ENCODE assay signal across 1 cellular context in genomic region chr2:64943387-64944150, GRCh38.
TF ChIP-seq lines count a peak whose summit lies in the region.

No MANE protein-coding gene starts in this region.

TF ChIP-seq in HepG2, 621 proteins besides CTCF, POLR2A, EP300 and RAD21 (continued from another document and continues in another):
- TF ChIP-seq, protein P1, sequence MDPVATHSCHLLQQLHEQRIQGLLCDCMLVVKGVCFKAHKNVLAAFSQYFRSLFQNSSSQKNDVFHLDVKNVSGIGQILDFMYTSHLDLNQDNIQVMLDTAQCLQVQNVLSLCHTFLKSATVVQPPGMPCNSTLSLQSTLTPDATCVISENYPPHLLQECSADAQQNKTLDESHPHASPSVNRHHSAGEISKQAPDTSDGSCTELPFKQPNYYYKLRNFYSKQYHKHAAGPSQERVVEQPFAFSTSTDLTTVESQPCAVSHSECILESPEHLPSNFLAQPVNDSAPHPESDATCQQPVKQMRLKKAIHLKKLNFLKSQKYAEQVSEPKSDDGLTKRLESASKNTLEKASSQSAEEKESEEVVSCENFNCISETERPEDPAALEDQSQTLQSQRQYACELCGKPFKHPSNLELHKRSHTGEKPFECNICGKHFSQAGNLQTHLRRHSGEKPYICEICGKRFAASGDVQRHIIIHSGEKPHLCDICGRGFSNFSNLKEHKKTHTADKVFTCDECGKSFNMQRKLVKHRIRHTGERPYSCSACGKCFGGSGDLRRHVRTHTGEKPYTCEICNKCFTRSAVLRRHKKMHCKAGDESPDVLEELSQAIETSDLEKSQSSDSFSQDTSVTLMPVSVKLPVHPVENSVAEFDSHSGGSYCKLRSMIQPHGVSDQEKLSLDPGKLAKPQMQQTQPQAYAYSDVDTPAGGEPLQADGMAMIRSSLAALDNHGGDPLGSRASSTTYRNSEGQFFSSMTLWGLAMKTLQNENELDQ (CRISPR knock-in tag; IDR thresholded peaks at IDR 0.05; ENCODE audit: borderline replicate concordance), result no peak
- TF ChIP-seq ZNF792 (CRISPR knock-in tag; IDR thresholded peaks at IDR 0.05) (no peak), SSRP1 (CRISPR knock-in tag; IDR thresholded peaks at IDR 0.05) (peak; percentile 89; the same call in 1 of the 2 replicates), ZNF615 (CRISPR knock-in tag; IDR thresholded peaks at IDR 0.05; ENCODE audit: borderline replicate concordance) (no peak), ZNF567 (CRISPR knock-in tag; IDR thresholded peaks at IDR 0.05; ENCODE audit: borderline replicate concordance) (no peak), ZNF891 (CRISPR knock-in tag; IDR thresholded peaks at IDR 0.05) (no peak), PHF20 (CRISPR knock-in tag; IDR thresholded peaks at IDR 0.05) (no peak), ZNF678 (CRISPR knock-in tag; IDR thresholded peaks at IDR 0.05) (no peak), ZBTB38 (CRISPR knock-in tag; IDR thresholded peaks at IDR 0.05) (no peak), ZNF296 (CRISPR knock-in tag; conservative IDR thresholded peaks at IDR 0.05) (no peak), ELF3 (CRISPR knock-in tag; IDR thresholded peaks at IDR 0.05) (peak; percentile 71), ZMYM3 (CRISPR knock-in tag; IDR thresholded peaks at IDR 0.05) (no peak; the same call in 1 of the 2 replicates), ZNF432 (CRISPR knock-in tag; IDR thresholded peaks at IDR 0.05; ENCODE audit: borderline replicate concordance) (no peak), UBTF (CRISPR knock-in tag; IDR thresholded peaks at IDR 0.05) (peak; percentile 18; the same call in 1 of the 2 replicates), CEBPB (IDR thresholded peaks at IDR 0.05; ENCODE audit: borderline replicate concordance, low read depth, low read length) (peak; percentile 48; the same call in 1 of the 2 replicates), SCMH1 (CRISPR knock-in tag; IDR thresholded peaks at IDR 0.05; ENCODE audit: borderline replicate concordance) (no peak), ZNF768 (CRISPR knock-in tag; IDR thresholded peaks at IDR 0.05) (no peak), ZNF878 (CRISPR knock-in tag; IDR thresholded peaks at IDR 0.05) (no peak), RAD51 (IDR thresholded peaks at IDR 0.05; ENCODE audit: borderline replicate concordance) (no peak), ZMAT3 (CRISPR knock-in tag; conservative IDR thresholded peaks at IDR 0.05) (peak; percentile 65; the same call in 1 of the 2 replicates), SMAD9 (CRISPR knock-in tag; IDR thresholded peaks at IDR 0.05) (no peak), JUNB (CRISPR knock-in tag; IDR thresholded peaks at IDR 0.05; ENCODE audit: borderline replicate concordance) (no peak; the same call in 1 of the 2 replicates), ZNF503 (CRISPR knock-in tag; IDR thresholded peaks at IDR 0.05) (peak; percentile 85; the same call in 1 of the 2 replicates), ARID2 (CRISPR knock-in tag; IDR thresholded peaks at IDR 0.05; ENCODE audit: borderline replicate concordance) (0 out of 2 replicates have a peak, but pooled peaks have one; percentile 33), KDM3A (CRISPR knock-in tag; IDR thresholded peaks at IDR 0.05; ENCODE audit: low read depth) (peak; percentile 76; the same call in 1 of the 2 replicates), TSC22D2 (CRISPR knock-in tag; IDR thresholded peaks at IDR 0.05; ENCODE audit: borderline replicate concordance) (no peak), FOSL2 (CRISPR knock-in tag; IDR thresholded peaks at IDR 0.05) (peak; percentile 95), KAT7 (CRISPR knock-in tag; IDR thresholded peaks at IDR 0.05; ENCODE audit: borderline replicate concordance) (no peak), IKZF4 (CRISPR knock-in tag; IDR thresholded peaks at IDR 0.05; ENCODE audit: borderline replicate concordance, low read depth, not compliant biosample characterization) (peak; percentile 28)
- TF ChIP-seq, protein P2, sequence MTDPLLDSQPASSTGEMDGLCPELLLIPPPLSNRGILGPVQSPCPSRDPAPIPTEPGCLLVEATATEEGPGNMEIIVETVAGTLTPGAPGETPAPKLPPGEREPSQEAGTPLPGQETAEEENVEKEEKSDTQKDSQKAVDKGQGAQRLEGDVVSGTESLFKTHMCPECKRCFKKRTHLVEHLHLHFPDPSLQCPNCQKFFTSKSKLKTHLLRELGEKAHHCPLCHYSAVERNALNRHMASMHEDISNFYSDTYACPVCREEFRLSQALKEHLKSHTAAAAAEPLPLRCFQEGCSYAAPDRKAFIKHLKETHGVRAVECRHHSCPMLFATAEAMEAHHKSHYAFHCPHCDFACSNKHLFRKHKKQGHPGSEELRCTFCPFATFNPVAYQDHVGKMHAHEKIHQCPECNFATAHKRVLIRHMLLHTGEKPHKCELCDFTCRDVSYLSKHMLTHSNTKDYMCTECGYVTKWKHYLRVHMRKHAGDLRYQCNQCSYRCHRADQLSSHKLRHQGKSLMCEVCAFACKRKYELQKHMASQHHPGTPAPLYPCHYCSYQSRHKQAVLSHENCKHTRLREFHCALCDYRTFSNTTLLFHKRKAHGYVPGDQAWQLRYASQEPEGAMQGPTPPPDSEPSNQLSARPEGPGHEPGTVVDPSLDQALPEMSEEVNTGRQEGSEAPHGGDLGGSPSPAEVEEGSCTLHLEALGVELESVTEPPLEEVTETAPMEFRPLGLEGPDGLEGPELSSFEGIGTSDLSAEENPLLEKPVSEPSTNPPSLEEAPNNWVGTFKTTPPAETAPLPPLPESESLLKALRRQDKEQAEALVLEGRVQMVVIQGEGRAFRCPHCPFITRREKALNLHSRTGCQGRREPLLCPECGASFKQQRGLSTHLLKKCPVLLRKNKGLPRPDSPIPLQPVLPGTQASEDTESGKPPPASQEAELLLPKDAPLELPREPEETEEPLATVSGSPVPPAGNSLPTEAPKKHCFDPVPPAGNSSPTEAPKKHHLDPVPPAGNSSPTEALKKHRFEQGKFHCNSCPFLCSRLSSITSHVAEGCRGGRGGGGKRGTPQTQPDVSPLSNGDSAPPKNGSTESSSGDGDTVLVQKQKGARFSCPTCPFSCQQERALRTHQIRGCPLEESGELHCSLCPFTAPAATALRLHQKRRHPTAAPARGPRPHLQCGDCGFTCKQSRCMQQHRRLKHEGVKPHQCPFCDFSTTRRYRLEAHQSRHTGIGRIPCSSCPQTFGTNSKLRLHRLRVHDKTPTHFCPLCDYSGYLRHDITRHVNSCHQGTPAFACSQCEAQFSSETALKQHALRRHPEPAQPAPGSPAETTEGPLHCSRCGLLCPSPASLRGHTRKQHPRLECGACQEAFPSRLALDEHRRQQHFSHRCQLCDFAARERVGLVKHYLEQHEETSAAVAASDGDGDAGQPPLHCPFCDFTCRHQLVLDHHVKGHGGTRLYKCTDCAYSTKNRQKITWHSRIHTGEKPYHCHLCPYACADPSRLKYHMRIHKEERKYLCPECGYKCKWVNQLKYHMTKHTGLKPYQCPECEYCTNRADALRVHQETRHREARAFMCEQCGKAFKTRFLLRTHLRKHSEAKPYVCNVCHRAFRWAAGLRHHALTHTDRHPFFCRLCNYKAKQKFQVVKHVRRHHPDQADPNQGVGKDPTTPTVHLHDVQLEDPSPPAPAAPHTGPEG (CRISPR knock-in tag; IDR thresholded peaks at IDR 0.05), result no peak
- TF ChIP-seq, protein P3, sequence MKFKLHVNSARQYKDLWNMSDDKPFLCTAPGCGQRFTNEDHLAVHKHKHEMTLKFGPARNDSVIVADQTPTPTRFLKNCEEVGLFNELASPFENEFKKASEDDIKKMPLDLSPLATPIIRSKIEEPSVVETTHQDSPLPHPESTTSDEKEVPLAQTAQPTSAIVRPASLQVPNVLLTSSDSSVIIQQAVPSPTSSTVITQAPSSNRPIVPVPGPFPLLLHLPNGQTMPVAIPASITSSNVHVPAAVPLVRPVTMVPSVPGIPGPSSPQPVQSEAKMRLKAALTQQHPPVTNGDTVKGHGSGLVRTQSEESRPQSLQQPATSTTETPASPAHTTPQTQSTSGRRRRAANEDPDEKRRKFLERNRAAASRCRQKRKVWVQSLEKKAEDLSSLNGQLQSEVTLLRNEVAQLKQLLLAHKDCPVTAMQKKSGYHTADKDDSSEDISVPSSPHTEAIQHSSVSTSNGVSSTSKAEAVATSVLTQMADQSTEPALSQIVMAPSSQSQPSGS (CRISPR knock-in tag; IDR thresholded peaks at IDR 0.05), result no peak
- TF ChIP-seq, protein P4, sequence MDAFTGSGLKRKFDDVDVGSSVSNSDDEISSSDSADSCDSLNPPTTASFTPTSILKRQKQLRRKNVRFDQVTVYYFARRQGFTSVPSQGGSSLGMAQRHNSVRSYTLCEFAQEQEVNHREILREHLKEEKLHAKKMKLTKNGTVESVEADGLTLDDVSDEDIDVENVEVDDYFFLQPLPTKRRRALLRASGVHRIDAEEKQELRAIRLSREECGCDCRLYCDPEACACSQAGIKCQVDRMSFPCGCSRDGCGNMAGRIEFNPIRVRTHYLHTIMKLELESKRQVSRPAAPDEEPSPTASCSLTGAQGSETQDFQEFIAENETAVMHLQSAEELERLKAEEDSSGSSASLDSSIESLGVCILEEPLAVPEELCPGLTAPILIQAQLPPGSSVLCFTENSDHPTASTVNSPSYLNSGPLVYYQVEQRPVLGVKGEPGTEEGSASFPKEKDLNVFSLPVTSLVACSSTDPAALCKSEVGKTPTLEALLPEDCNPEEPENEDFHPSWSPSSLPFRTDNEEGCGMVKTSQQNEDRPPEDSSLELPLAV (CRISPR knock-in tag; conservative IDR thresholded peaks at IDR 0.05; ENCODE audit: low read depth), result no peak
- TF ChIP-seq, protein P5, sequence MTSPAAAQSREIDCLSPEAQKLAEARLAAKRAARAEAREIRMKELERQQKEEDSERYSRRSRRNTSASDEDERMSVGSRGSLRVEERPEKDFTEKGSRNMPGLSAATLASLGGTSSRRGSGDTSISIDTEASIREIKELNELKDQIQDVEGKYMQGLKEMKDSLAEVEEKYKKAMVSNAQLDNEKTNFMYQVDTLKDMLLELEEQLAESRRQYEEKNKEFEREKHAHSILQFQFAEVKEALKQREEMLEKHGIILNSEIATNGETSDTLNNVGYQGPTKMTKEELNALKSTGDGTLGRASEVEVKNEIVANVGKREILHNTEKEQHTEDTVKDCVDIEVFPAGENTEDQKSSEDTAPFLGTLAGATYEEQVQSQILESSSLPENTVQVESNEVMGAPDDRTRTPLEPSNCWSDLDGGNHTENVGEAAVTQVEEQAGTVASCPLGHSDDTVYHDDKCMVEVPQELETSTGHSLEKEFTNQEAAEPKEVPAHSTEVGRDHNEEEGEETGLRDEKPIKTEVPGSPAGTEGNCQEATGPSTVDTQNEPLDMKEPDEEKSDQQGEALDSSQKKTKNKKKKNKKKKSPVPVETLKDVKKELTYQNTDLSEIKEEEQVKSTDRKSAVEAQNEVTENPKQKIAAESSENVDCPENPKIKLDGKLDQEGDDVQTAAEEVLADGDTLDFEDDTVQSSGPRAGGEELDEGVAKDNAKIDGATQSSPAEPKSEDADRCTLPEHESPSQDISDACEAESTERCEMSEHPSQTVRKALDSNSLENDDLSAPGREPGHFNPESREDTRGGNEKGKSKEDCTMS (CRISPR knock-in tag; conservative IDR thresholded peaks at IDR 0.05), result no peak
- TF ChIP-seq, protein P6, sequence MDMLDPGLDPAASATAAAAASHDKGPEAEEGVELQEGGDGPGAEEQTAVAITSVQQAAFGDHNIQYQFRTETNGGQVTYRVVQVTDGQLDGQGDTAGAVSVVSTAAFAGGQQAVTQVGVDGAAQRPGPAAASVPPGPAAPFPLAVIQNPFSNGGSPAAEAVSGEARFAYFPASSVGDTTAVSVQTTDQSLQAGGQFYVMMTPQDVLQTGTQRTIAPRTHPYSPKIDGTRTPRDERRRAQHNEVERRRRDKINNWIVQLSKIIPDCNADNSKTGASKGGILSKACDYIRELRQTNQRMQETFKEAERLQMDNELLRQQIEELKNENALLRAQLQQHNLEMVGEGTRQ (IDR thresholded peaks at IDR 0.05; ENCODE audit: low read depth, low read length), result no peak
- TF ChIP-seq, protein P6 (CRISPR knock-in tag; IDR thresholded peaks at IDR 0.05; ENCODE audit: borderline replicate concordance), result no peak
- TF ChIP-seq, protein P7, sequence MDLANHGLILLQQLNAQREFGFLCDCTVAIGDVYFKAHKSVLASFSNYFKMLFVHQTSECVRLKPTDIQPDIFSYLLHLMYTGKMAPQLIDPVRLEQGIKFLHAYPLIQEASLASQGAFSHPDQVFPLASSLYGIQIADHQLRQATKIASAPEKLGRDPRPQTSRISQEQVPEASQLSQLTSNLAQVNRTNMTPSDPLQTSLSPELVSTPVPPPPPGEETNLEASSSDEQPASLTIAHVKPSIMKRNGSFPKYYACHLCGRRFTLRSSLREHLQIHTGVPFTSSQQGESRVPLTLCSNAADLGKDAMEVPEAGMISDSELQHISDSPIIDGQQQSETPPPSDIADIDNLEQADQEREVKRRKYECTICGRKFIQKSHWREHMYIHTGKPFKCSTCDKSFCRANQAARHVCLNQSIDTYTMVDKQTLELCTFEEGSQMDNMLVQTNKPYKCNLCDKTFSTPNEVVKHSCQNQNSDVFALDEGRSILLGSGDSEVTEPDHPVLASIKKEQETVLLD (CRISPR knock-in tag; IDR thresholded peaks at IDR 0.05; ENCODE audit: low read depth), result no peak
